ENCODE assay signal across 30 cellular contexts in the genomic region with DNA sequence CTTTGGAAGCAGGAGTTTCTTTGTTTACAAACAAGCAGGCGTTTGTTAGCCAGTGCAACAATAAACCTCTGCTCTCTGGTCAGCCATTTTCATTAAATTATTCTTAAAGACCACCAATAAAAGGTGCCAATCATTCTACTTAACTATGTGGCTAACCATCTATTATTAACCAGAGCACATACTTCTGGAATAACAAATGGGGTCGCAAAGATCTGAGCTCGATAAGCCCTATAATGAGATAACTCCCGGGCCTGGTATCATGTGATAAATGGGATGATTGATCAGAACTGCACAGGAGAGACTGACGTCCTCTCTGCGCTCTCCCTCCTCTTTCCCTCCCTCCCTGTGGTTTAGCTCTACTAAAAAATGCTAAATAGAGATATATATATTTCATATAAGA.
"Had no signal": no experiment of that assay in that cellular context is flagged by ENCODE, and none has a peak within 500 bp of the region (broad histone marks: within the 10 kb centered on the region; RNA-seq: fewer than 3 reads in every experiment).

No MANE protein-coding gene starts in this region.

- H3K27ac ChIP-seq: left lung, lower lobe of right lung, pancreas, prostate gland, skin epidermis, stomach, testis, thyroid gland, transverse colon, upper lobe of left lung had no signal

- H3K4me3 ChIP-seq: left lung, lower lobe of right lung, pancreas, prostate gland, skin epidermis, stomach, testis, thyroid gland, transverse colon, upper lobe of left lung had no signal

- H3K4me1 Mint-ChIP-seq: immature natural killer cell; naive B cell; natural killer cell; stimulated activated naive B cell treated with anti-CD40 and anti-IgM and Interleukin-4, amounts not matched to agents 10 μg/mL and 1 μg/mL and 100 μg/mL, for 72 hours had no signal

- H3K4me3 Mint-ChIP-seq: immature natural killer cell; mesothelial cell of epicardium; naive B cell; natural killer cell; stimulated activated naive B cell treated with anti-CD40 and anti-IgM and Interleukin-4, amounts not matched to agents 10 μg/mL and 1 μg/mL and 100 μg/mL, for 72 hours had no signal

- ATAC-seq: left colon; left lung; lower lobe of right lung; natural killer cell; right cardiac atrium; sciatic nerve; stimulated activated naive B cell treated with anti-CD40 and anti-IgM and Interleukin-4, amounts not matched to agents 10 μg/mL and 1 μg/mL and 100 μg/mL, for 72 hours; stimulated activated naive CD8-positive, alpha-beta T cell treated with anti-CD3 and anti-CD28 coated beads, Interleukin-15, Interleukin-2, amounts not matched to agents 100 U/mL and 50 U/mL, for 24 hours had no signal

- H3K27me3 ChIP-seq: left lung, pancreas, stomach, testis, thyroid gland, transverse colon, upper lobe of left lung had no signal

- H3K27me3 Mint-ChIP-seq: naive B cell had no signal

- DNase-seq: hypothalamus; immature natural killer cell; kidney; left colon; left lung; lower lobe of right lung; mammary epithelial cell; mesenchymal stem cell; naive B cell; natural killer cell; nucleus accumbens; posterior cingulate gyrus; retina; stimulated activated CD4-positive, alpha-beta T cell treated with anti-CD3 and anti-CD28 coated beads, Interleukin-12 subunit alpha, Interleukin-12 subunit beta, amount 100 ng/mL, for 4 hours; stimulated activated CD4-positive, alpha-beta T cell treated with anti-CD3 and anti-CD28 coated beads, Interleukin-15, amount 100 ng/mL, for 24 hours; stimulated activated CD4-positive, alpha-beta T cell treated with anti-CD3 and anti-CD28 coated beads, Interleukin-2, amount 100 ng/mL, for 24 hours; stimulated activated CD4-positive, alpha-beta T cell treated with anti-CD3 and anti-CD28 coated beads, Interleukin-4, amount 100 ng/mL, for 1 hour; stimulated activated naive B cell treated with anti-CD40 and anti-IgM and Interleukin-4, amounts not matched to agents 10 μg/mL and 1 μg/mL and 100 μg/mL, for 72 hours; stimulated activated naive CD8-positive, alpha-beta T cell treated with anti-CD3 and anti-CD28 coated beads, Interleukin-15, Interleukin-2, amounts not matched to agents 100 U/mL and 50 U/mL, for 24 hours; testis; transverse colon; upper lobe of left lung had no signal

- H3K9me3 ChIP-seq: pancreas, prostate gland, testis, thyroid gland, transverse colon, upper lobe of left lung had no signal

- H3K27ac Mint-ChIP-seq: immature natural killer cell; mesothelial cell of epicardium; naive B cell; natural killer cell; stimulated activated naive B cell treated with anti-CD40 and anti-IgM and Interleukin-4, amounts not matched to agents 10 μg/mL and 1 μg/mL and 100 μg/mL, for 72 hours had no signal

- H3K9me3 Mint-ChIP-seq: immature natural killer cell, natural killer cell had no signal

- H3K36me3 ChIP-seq: left lung, lower lobe of right lung, pancreas, prostate gland, stomach, thyroid gland, transverse colon, upper lobe of left lung had no signal

- H3K36me3 Mint-ChIP-seq: immature natural killer cell; naive B cell; natural killer cell; stimulated activated naive B cell treated with anti-CD40 and anti-IgM and Interleukin-4, amounts not matched to agents 10 μg/mL and 1 μg/mL and 100 μg/mL, for 72 hours had no signal

- H3K4me1 ChIP-seq: left lung, lower lobe of right lung, prostate gland, testis, thyroid gland, transverse colon, upper lobe of left lung had no signal
